ENCODE assay signal across 22 cellular contexts in genomic region chr2:63796376-63796775, GRCh38.
"Had no signal": no experiment of that assay in that cellular context is flagged by ENCODE, and none has a peak within 500 bp of the region (broad histone marks: within the 10 kb centered on the region; RNA-seq: fewer than 3 reads in every experiment).

No MANE protein-coding gene starts in this region.

- DNase-seq: activated CD4-positive, alpha-beta memory T cell treated with anti-CD3 and anti-CD28 coated beads, Interleukin-2, amount 10 ng/mL, durations not matched to agents 7 days and 5 days; activated CD4-positive, alpha-beta T cell treated with anti-CD3 and anti-CD28 coated beads for 48 hours; activated CD8-positive, alpha-beta memory T cell treated with anti-CD3 and anti-CD28 coated beads, Interleukin-2, amount 50 U/mL, for 48 hours; activated gamma-delta T cell; activated naive CD4-positive, alpha-beta T cell treated with anti-CD3 and anti-CD28 coated beads, Interleukin-2, amount 10 ng/mL, durations not matched to agents 7 days and 5 days; activated naive CD8-positive, alpha-beta T cell treated with anti-CD3 and anti-CD28 coated beads, Interleukin-2, amount 10 ng/mL, durations not matched to agents 7 days and 5 days; activated T-cell treated with anti-CD3 and anti-CD28 coated beads, Interleukin-2, amount 50 U/mL, for 24 hours; brain microvascular endothelial cell; cortex of kidney; kidney glomerular epithelial cell; mesendoderm; pancreas; spleen; stimulated activated naive CD8-positive, alpha-beta T cell treated with anti-CD3 and anti-CD28 coated beads, Interleukin-15, Interleukin-2, amounts not matched to agents 100 U/mL and 50 U/mL, for 24 hours; T-helper 9 cell; uterus; WERI-Rb-1 had no signal

- H3K27me3 ChIP-seq: brain microvascular endothelial cell, pancreas, spleen, uterus had no signal

- H3K9me3 Mint-ChIP-seq: activated naive CD8-positive, alpha-beta T cell treated with anti-CD3 and anti-CD28 coated beads, Interleukin-2, amount 10 ng/mL, durations not matched to agents 7 days and 5 days; activated T-cell treated with anti-CD3 and anti-CD28 coated beads, Interleukin-2, amount 50 U/mL, for 24 hours; natural killer cell treated with Interleukin-12 subunit alpha and Interleukin-12 subunit beta and Interleukin-15 and Interleukin-18, amount 100 ng/mL, for 72 hours; type B pancreatic cell had no signal

- H3K27ac ChIP-seq: brain microvascular endothelial cell, pancreas, prostate gland, spleen, WERI-Rb-1 had no signal

- ATAC-seq: left lobe of liver; pancreas; stimulated activated naive CD8-positive, alpha-beta T cell treated with anti-CD3 and anti-CD28 coated beads, Interleukin-15, Interleukin-2, amounts not matched to agents 100 U/mL and 50 U/mL, for 24 hours had no signal

- H3K27ac Mint-ChIP-seq: activated CD4-positive, alpha-beta memory T cell treated with anti-CD3 and anti-CD28 coated beads, Interleukin-2, amount 10 ng/mL, durations not matched to agents 7 days and 5 days; activated naive CD4-positive, alpha-beta T cell treated with anti-CD3 and anti-CD28 coated beads, Interleukin-2, amount 10 ng/mL, durations not matched to agents 7 days and 5 days; activated naive CD8-positive, alpha-beta T cell treated with anti-CD3 and anti-CD28 coated beads, Interleukin-2, amount 10 ng/mL, durations not matched to agents 7 days and 5 days; activated T-cell treated with anti-CD3 and anti-CD28 coated beads, Interleukin-2, amount 50 U/mL, for 24 hours; natural killer cell treated with Interleukin-12 subunit alpha and Interleukin-12 subunit beta and Interleukin-15 and Interleukin-18, amount 100 ng/mL, for 72 hours; type B pancreatic cell had no signal

- H3K36me3 Mint-ChIP-seq: activated naive CD4-positive, alpha-beta T cell treated with anti-CD3 and anti-CD28 coated beads, Interleukin-2, amount 10 ng/mL, durations not matched to agents 7 days and 5 days; activated naive CD8-positive, alpha-beta T cell treated with anti-CD3 and anti-CD28 coated beads, Interleukin-2, amount 10 ng/mL, durations not matched to agents 7 days and 5 days; natural killer cell treated with Interleukin-12 subunit alpha and Interleukin-12 subunit beta and Interleukin-15 and Interleukin-18, amount 100 ng/mL, for 72 hours; type B pancreatic cell had no signal

- H3K4me1 ChIP-seq: pancreas, prostate gland, spleen, uterus had no signal

- H3K27me3 Mint-ChIP-seq: activated CD4-positive, alpha-beta memory T cell treated with anti-CD3 and anti-CD28 coated beads, Interleukin-2, amount 10 ng/mL, durations not matched to agents 7 days and 5 days; activated T-cell treated with anti-CD3 and anti-CD28 coated beads, Interleukin-2, amount 50 U/mL, for 24 hours; natural killer cell treated with Interleukin-12 subunit alpha and Interleukin-12 subunit beta and Interleukin-15 and Interleukin-18, amount 100 ng/mL, for 72 hours; type B pancreatic cell had no signal

- H3K4me1 Mint-ChIP-seq: activated naive CD4-positive, alpha-beta T cell treated with anti-CD3 and anti-CD28 coated beads, Interleukin-2, amount 10 ng/mL, durations not matched to agents 7 days and 5 days had no signal

- H3K4me3 Mint-ChIP-seq: activated CD4-positive, alpha-beta memory T cell treated with anti-CD3 and anti-CD28 coated beads, Interleukin-2, amount 10 ng/mL, durations not matched to agents 7 days and 5 days; activated naive CD4-positive, alpha-beta T cell treated with anti-CD3 and anti-CD28 coated beads, Interleukin-2, amount 10 ng/mL, durations not matched to agents 7 days and 5 days; activated naive CD8-positive, alpha-beta T cell treated with anti-CD3 and anti-CD28 coated beads, Interleukin-2, amount 10 ng/mL, durations not matched to agents 7 days and 5 days; activated T-cell treated with anti-CD3 and anti-CD28 coated beads, Interleukin-2, amount 50 U/mL, for 24 hours; natural killer cell treated with Interleukin-12 subunit alpha and Interleukin-12 subunit beta and Interleukin-15 and Interleukin-18, amount 100 ng/mL, for 72 hours; type B pancreatic cell had no signal

- H3K9me3 ChIP-seq: pancreas, prostate gland, spleen, thoracic aorta, uterus had no signal
